10 cellular contexts compared by ENCODE assay signal in the genomic region with DNA sequence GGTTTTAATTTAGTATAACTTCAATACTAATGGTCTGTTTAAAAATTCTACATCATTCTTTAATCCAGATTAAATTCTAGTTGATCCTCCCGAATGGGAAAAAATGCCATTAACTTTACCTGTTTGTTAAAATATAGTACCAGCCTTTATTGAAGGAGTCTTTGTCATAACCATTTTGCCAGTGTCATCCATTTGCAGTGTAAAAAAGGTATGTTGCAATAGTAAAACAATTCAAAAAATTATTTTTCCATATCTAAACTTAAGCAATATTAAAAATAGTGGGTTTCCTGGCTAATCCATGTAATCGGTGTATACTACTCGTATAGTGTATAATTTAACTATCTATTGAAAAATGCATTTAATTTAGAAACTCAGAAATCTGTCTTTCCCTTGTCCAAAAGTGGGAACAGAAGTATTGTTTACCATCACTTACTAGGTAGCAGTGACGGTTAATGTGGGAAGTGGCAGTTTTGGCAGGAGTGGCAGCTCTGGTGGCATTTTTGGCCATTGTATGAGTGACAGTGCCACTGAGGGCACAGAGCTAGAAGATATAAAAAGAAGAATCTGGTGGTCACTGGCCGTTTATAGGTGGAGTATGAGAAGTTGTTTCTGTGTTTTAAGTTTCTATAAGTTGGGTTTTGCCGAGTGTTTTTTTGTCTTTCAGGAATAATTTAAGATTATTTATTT. TPM values are rescaled to one million over a fixed set of nuclear protein-coding genes. Genes with fewer than 3 reads are reported as not detected.
DNase-seq lines count a peak whose midpoint lies in the region; ATAC-seq, FAIRE-seq and TF ChIP-seq lines count a peak whose summit lies in the region.
"Had no signal": no experiment of that assay in that cellular context is flagged by ENCODE, and none has a peak within 500 bp of the region (broad histone marks: within the 10 kb centered on the region; RNA-seq: fewer than 3 reads in every experiment).

No MANE protein-coding gene starts in this region.

- no peak for ATAC-seq in HG03439 (IDR thresholded peaks at IDR 0.05; ENCODE audit: unreplicated experiment)
- ATAC-seq in body of pancreas, result no peak

- CTCF ChIA-PET in Caco-2 (lab: Charles Lee), result no interaction called here

- H3K27me3 ChIP-seq in Caco-2 (replicated peaks; ENCODE audit: control insufficient read depth, insufficient read depth, low read length), result no peaks in the 10 kb centered on the region
- no peaks in the 10 kb centered on the region for H3K27me3 ChIP-seq in osteoblast (ENCODE audit: insufficient read depth, low read length)
- no peaks in the 10 kb centered on the region for H3K27me3 ChIP-seq in body of pancreas

- H3K9me3 ChIP-seq in Caco-2 (no peaks in the 10 kb centered on the region), osteoblast (ENCODE audit: low read depth, low read length) (no peaks in the 10 kb centered on the region), body of pancreas (no peaks in the 10 kb centered on the region)

- TF ChIP-seq POLR2A in H54 (IDR thresholded peaks at IDR 0.05; ENCODE audit: low read depth, low read length) (no peak), body of pancreas (IDR thresholded peaks at IDR 0.05) (no peak)

- H3K36me3 ChIP-seq in Caco-2 (ENCODE audit: control insufficient read depth, insufficient read depth, low read length), result no peaks in the 10 kb centered on the region
- H3K36me3 ChIP-seq in osteoblast (ENCODE audit: insufficient read depth, low read length), result no peaks in the 10 kb centered on the region
- no peaks in the 10 kb centered on the region for H3K36me3 ChIP-seq in body of pancreas (replicated peaks in 1 of 2; ENCODE audit: insufficient read depth in 1 of 2, low read depth in 2 of 2)

- H3K27me3 Mint-ChIP-seq in Caco-2 (ENCODE audit: insufficient read depth, unreplicated experiment), result no peaks in the 10 kb centered on the region

- no peak for TF ChIP-seq CTCF in Caco-2 (IDR thresholded peaks at IDR 0.05; ENCODE audit: insufficient read depth in 1 of 2, low read depth in 1 of 2, low read length in 1 of 2, severe bottlenecking in 1 of 2, unreplicated experiment in 1 of 2)
- no peak for TF ChIP-seq CTCF in coronary artery (IDR thresholded peaks at IDR 0.05)
- no peak for TF ChIP-seq CTCF in osteoblast (IDR thresholded peaks at IDR 0.05; ENCODE audit: extremely low read depth, low read depth, low read length)
- TF ChIP-seq CTCF in body of pancreas (IDR thresholded peaks at IDR 0.05), result no peak

- H3K79me2 ChIP-seq in osteoblast (ENCODE audit: insufficient read depth, low read length), result peaks cover 93% of the 10 kb centered on the region

- intact Hi-C loops in Caco-2 (cut with micrococcal nuclease; ENCODE audit: unreplicated experiment), result loop anchor here (2.0 to 5.0 kb wide), 3 partner anchors 69 to 301 kb away; partner anchors contain the start of genes COMMD10 and FEM1C
- intact Hi-C loops in body of pancreas (cut with DNase I), result no loop called here

- peaks cover 42% of the 10 kb centered on the region for H4K20me1 ChIP-seq in osteoblast (ENCODE audit: insufficient read depth, low read length)

- 29 to 45% methylated on average over 6 of the region's 6 CpGs for WGBS in body of pancreas, 2 donors

- no peak overlapping the region for H3K27ac ChIP-seq in coronary artery
- H3K27ac ChIP-seq in osteoblast (ENCODE audit: low read depth, low read length), result no peak overlapping the region
- no peak overlapping the region for H3K27ac ChIP-seq in body of pancreas
- H3K27ac ChIP-seq in caudate nucleus (ENCODE audit: low read depth, low read length), result no peak overlapping the region

- H3K9me3 Mint-ChIP-seq in Caco-2 (ENCODE audit: unreplicated experiment), result no peaks in the 10 kb centered on the region

- H3K4me1 ChIP-seq in Caco-2 (peaks cover 39% of the 10 kb centered on the region), osteoblast (ENCODE audit: insufficient read depth, low read length) (peaks cover 33% of the 10 kb centered on the region), body of pancreas (peaks cover 62% of the 10 kb centered on the region)

- no TSS peak for BruUV-seq in Caco-2 (replicated peaks; lab: Mats Ljungman, UMichigan)

- no peak overlapping the region for H2AFZ ChIP-seq in osteoblast (ENCODE audit: low read length)

- peak overlapping the region; percentile 16 for H3K4me3 Mint-ChIP-seq in Caco-2 (ENCODE audit: unreplicated experiment)

- peaks cover 7% of the 10 kb centered on the region for H3K36me3 Mint-ChIP-seq in Caco-2 (ENCODE audit: insufficient read depth, unreplicated experiment)

- H3K4me2 ChIP-seq in osteoblast (ENCODE audit: insufficient read depth, low read length), result peak overlapping the region; percentile 94

- no peak for DNase-seq in Caco-2
- DNase-seq in NAMALWA (ENCODE audit: low spot score), result peak; percentile 26
- no peak for DNase-seq in coronary artery (ENCODE audit: low spot score)
- DNase-seq in osteoblast (ENCODE audit: insufficient read length, low spot score, missing footprints), result no peak
- DNase-seq in H54 (ENCODE audit: insufficient read length, low spot score), result no peak
- DNase-seq in body of pancreas, result no peak
- no peak for DNase-seq in caudate nucleus (lab: John Stamatoyannopoulos, UW)
- DNase-seq: NCI-H524 treated with DMSO at 0.1 percent for 48 hours had no signal

- FAIRE-seq in H54 (lab: Jason Lieb, UNC), result no peak
- FAIRE-seq: urothelium cell line had no signal

- peak overlapping the region; percentile 54 for H3K27ac Mint-ChIP-seq in Caco-2 (ENCODE audit: unreplicated experiment)

- H3K4me3 ChIP-seq in Caco-2 (ENCODE audit: low read depth, low read length), result no peak overlapping the region; the same call in 1 of the 2 replicates
- peak overlapping the region; percentile 87 for H3K4me3 ChIP-seq in coronary artery
- H3K4me3 ChIP-seq in osteoblast (ENCODE audit: insufficient read depth, low read length), result peak overlapping the region; percentile 98
- H3K4me3 ChIP-seq in body of pancreas, result no peak overlapping the region

- POLR2A ChIA-PET in Caco-2 (lab: Charles Lee), result no interaction called here

- H3K4me1 Mint-ChIP-seq in Caco-2 (ENCODE audit: low read depth, unreplicated experiment), result peaks cover 20% of the 10 kb centered on the region

RNA-seq across cellular contexts. Expression of gene AP3S1, which starts 1.9 kb away (rescaled TPM):
- 104 and 106 TPM in 2 replicates for total RNA-seq in Caco-2 (2022)
- 109 and 131 TPM in 2 replicates for total RNA-seq in osteoblast
- total RNA-seq in body of pancreas, result 10 to 100 TPM; 47.8 to 87.9 TPM

RNA-seq across cellular contexts. Expression of gene ATG12, which starts 2.2 kb away (rescaled TPM):
- total RNA-seq in Caco-2 (2022) (46.8 and 47.5 TPM in 2 replicates), osteoblast (80.0 and 93.4 TPM in 2 replicates), body of pancreas (10 to 100 TPM; 28.3 to 47.5 TPM)

RNA-seq across cellular contexts. Expression of gene CDO1, which starts 27.1 kb away (rescaled TPM):
- total RNA-seq in Caco-2 (2022), result not detected in 2 replicates
- 8.0 and 8.3 TPM in 2 replicates for total RNA-seq in osteoblast
- total RNA-seq in body of pancreas, result 10 to 100 TPM in 1 of 2 donors, 1 to 10 TPM in 1; 7.3 to 92.3 TPM

Comparison
In these comparisons a context has a peak if more than half of its experiments do, and no peak if none do; other contexts are left out.
1. H3K4me3 ChIP-seq: peak in coronary artery (single experiment) and osteoblast (single experiment); none in Caco-2 (single experiment) and body of pancreas (0 of 2).